32 cellular contexts compared by ENCODE assay signal in genomic region chr11:69170704-69171103, GRCh38. TPM values are rescaled to one million over a fixed set of nuclear protein-coding genes. Genes with fewer than 3 reads are reported as not detected.
DNase-seq lines count a peak whose midpoint lies in the region; ATAC-seq, FAIRE-seq and TF ChIP-seq lines count a peak whose summit lies in the region.
"Had no signal": no experiment of that assay in that cellular context is flagged by ENCODE, and none has a peak within 500 bp of the region (broad histone marks: within the 10 kb centered on the region; RNA-seq: fewer than 3 reads in every experiment).

No MANE protein-coding gene starts in this region.

- no peak for FAIRE-seq in H1 (lab: Jason Lieb, UNC)
- FAIRE-seq: G401.6, islet of Langerhans had no signal

- H3K36me3 ChIP-seq in Karpas-422 (ENCODE audit: insufficient read depth, low read length) (no peaks in the 10 kb centered on the region), H1 (ENCODE audit: control insufficient read depth in 2 of 4, insufficient read depth in 4 of 4, low read length in 3 of 4) (no peaks in the 10 kb centered on the region)
- H3K36me3 ChIP-seq: BLaER1 treated with 17β-estradiol and CSF1 and Interleukin-3, amounts not matched to agents 10 nM and 100 nM; esophagus muscularis mucosa; sigmoid colon had no signal

- H3K9me3 ChIP-seq in Karpas-422 (ENCODE audit: low read length) (no peaks in the 10 kb centered on the region), H1 (ENCODE audit: insufficient read depth in 2 of 2, low read depth in 1 of 2, low read length in 1 of 2) (peaks cover 0 to 8% of the 10 kb centered on the region in 2 experiments; a peak in 1 of 4 replicates)
- H3K9me3 ChIP-seq: SK-N-SH had no signal

- no peak overlapping the region for H2BK120ac ChIP-seq in H1 (replicated peaks; ENCODE audit: low read depth, low read length)

- H4K91ac ChIP-seq in H1 (replicated peaks; ENCODE audit: insufficient read length, low read length): no peak overlapping the region

- no peak overlapping the region for H3K14ac ChIP-seq in H1 (ENCODE audit: insufficient read length)

- no peak overlapping the region for H3K27ac ChIP-seq in Karpas-422 (ENCODE audit: low read length)
- no peak overlapping the region for H3K27ac ChIP-seq in H1 (ENCODE audit: low read depth, low read length)
- H3K27ac ChIP-seq: BLaER1 treated with 17β-estradiol and CSF1 and Interleukin-3, amounts not matched to agents 10 nM and 100 nM; esophagus muscularis mucosa; sigmoid colon; tibial artery had no signal

- TF ChIP-seq EP300 in H1 (IDR thresholded peaks at IDR 0.05; ENCODE audit: borderline replicate concordance in 1 of 2, low read depth in 2 of 2, low read length in 2 of 2): no peak

- no peak for TF ChIP-seq POLR2A in H1 (IDR thresholded peaks at IDR 0.05; ENCODE audit: control extremely low read depth in 1 of 2, low read depth in 2 of 2, low read length in 2 of 2)

- H2AK5ac ChIP-seq in H1 (ENCODE audit: low read depth, low read length): no peak overlapping the region

- H3K4me2 ChIP-seq in Karpas-422 (ENCODE audit: low read depth, low read length, poor library complexity, severe bottlenecking) (no peak overlapping the region), H1 (ENCODE audit: insufficient read depth in 1 of 2, low read depth in 2 of 2, low read length in 2 of 2) (no peak overlapping the region)
- H3K4me2 ChIP-seq: BLaER1 treated with 17β-estradiol and CSF1 and Interleukin-3, amounts not matched to agents 10 nM and 100 nM; SK-N-SH had no signal

- WGBS in H1 (ENCODE audit: extremely low coverage in 1 of 2, insufficient coverage in 1 of 2, insufficient read length in 1 of 2, insufficient replicate concordance in 2 of 2, low coverage in 1 of 2, low lambda C conversion rate in 2 of 2, missing lambda C conversion rate in 1 of 2), 2 experiments: 86% methylated on average over 6 of the region's 6 CpGs; no CpG with 5 or more reads in 1 of the 2 experiments

- POLR2A ChIA-PET in H1 (lab: Charles Lee; ENCODE audit: partially characterized antibody): no interaction called here

- CTCF ChIA-PET in H1 (lab: Charles Lee; ENCODE audit: partially characterized antibody): interaction anchor here (1.4 kb wide), 1 partner anchor 39 kb away, joined by 6 read pairs; no protein-coding TSS in a partner anchor

- no peaks in the 10 kb centered on the region for H3K23me2 ChIP-seq in H1 (ENCODE audit: low read depth, low read length)

- no peaks in the 10 kb centered on the region for H3K9me2 ChIP-seq in Karpas-422 (replicated peaks; ENCODE audit: insufficient read depth, low read length)
- H3K9me2 ChIP-seq: SK-N-SH had no signal

- no peak for TF ChIP-seq CTCF in H1 (IDR thresholded peaks at IDR 0.05; ENCODE audit: control extremely low read depth in 1 of 3, insufficient read depth in 1 of 3, low read depth in 1 of 3, low read length in 3 of 3)

- H4K20me1 ChIP-seq in Karpas-422 (ENCODE audit: insufficient read depth, low read depth, low read length) (no peaks in the 10 kb centered on the region), H1 (replicated peaks in 1 of 2; ENCODE audit: control insufficient read depth in 1 of 2, insufficient read depth in 2 of 2, low read length in 2 of 2) (no peaks in the 10 kb centered on the region)

- H2AFZ ChIP-seq in Karpas-422 (ENCODE audit: low read length) (no peak overlapping the region), H1 (ENCODE audit: low read length) (no peak overlapping the region)

- no peak overlapping the region for H4K8ac ChIP-seq in H1 (ENCODE audit: extremely low read depth, insufficient read depth, low read length)

- TF ChIP-seq RAD21 in H1 (IDR thresholded peaks at IDR 0.05 in 1 of 2, conservative IDR thresholded peaks at IDR 0.05 in 1 of 2; ENCODE audit: low read depth in 2 of 2, low read length in 2 of 2): no peak

- no peaks in the 10 kb centered on the region for H3K79me1 ChIP-seq in H1 (ENCODE audit: low read depth, low read length)

- H3K9ac ChIP-seq in Karpas-422 (ENCODE audit: low read length) (no peak overlapping the region), H1 (replicated peaks in 1 of 4; ENCODE audit: extremely low read depth in 1 of 4, low read depth in 3 of 4, low read length in 3 of 4) (no peak overlapping the region)
- H3K9ac ChIP-seq: BLaER1 treated with 17β-estradiol and CSF1 and Interleukin-3, amounts not matched to agents 10 nM and 100 nM; SK-N-SH had no signal

- DNase-seq in Karpas-422 (peak; percentile 19), NCI-H146 treated with DMSO at 0.1 percent for 48 hours (lab: John Stamatoyannopoulos, UW; ENCODE audit: unreplicated experiment) (peak; percentile 31), H1 (ENCODE audit: low read depth in 1 of 2, low spot score in 2 of 2) (no peak), posterior vena cava (ENCODE audit: low spot score) (peak; percentile 58), dedifferentiated amniotic fluid mesenchymal stem cell (ENCODE audit: extremely low spot score) (no peak), AG08396 (ENCODE audit: low spot score) (no peak)
- DNase-seq: activated CD4-positive, alpha-beta T cell treated with anti-CD3 and anti-CD28 coated beads, Interleukin-2, amount 50 U/mL, for 48 hours; activated naive CD4-positive, alpha-beta T cell treated with anti-CD3 and anti-CD28 coated beads for 36 hours; activated T-cell treated with anti-CD3 and anti-CD28 coated beads, Interleukin-2, amount 50 U/mL, for 72 hours; COR-L47; foreskin fibroblast; left ventricle myocardium superior; NCI-H1105 treated with DMSO at 0.1 percent for 48 hours; NCI-H2081 treated with DMSO at 0.1 percent for 48 hours; NCI-H226; NCI-H526 treated with DMSO at 0.1 percent for 48 hours; occipital lobe; sigmoid colon; SK-N-SH; stimulated activated CD4-positive, alpha-beta T cell treated with anti-CD3 and anti-CD28 coated beads, Interleukin-4, amount 100 ng/mL, for 24 hours had no signal

- no peak for ATAC-seq in HG03439 (IDR thresholded peaks at IDR 0.05; ENCODE audit: unreplicated experiment)
- ATAC-seq: activated CD4-positive, CD25-positive, alpha-beta regulatory T cell treated with anti-CD3 and anti-CD28 coated beads, Interleukin-2, amount 50 U/mL, for 24 hours; activated T-cell treated with anti-CD3 and anti-CD28 coated beads, Interleukin-2, amount 50 U/mL, for 72 hours; HCT116; left ventricle myocardium superior had no signal

- H2BK20ac ChIP-seq in H1 (ENCODE audit: low read length): no peak overlapping the region

- H3K4ac ChIP-seq in H1 (replicated peaks; ENCODE audit: insufficient read length, low read depth, low read length): no peak overlapping the region

- H3K23ac ChIP-seq in H1 (ENCODE audit: insufficient read length): no peak overlapping the region

- intact Hi-C loops in posterior vena cava (cut with DNase I): no loop called here

- no peak overlapping the region for H2BK15ac ChIP-seq in H1 (ENCODE audit: low read length)

- H3K27me3 ChIP-seq in Karpas-422 (ENCODE audit: low read length) (no peaks in the 10 kb centered on the region), H1 (replicated peaks in 1 of 4; ENCODE audit: control insufficient read depth in 3 of 4, extremely low read depth in 1 of 4, insufficient read depth in 3 of 4, low read length in 3 of 4) (no peaks in the 10 kb centered on the region)
- H3K27me3 ChIP-seq: esophagus muscularis mucosa, sigmoid colon, tibial artery had no signal

- H3K4me3 ChIP-seq in Karpas-422 (ENCODE audit: low read length) (no peak overlapping the region), H1 (ENCODE audit: extremely low read depth in 1 of 4, insufficient read depth in 2 of 4, low read depth in 3 of 4, low read length in 4 of 4) (no peak overlapping the region)
- H3K4me3 ChIP-seq: BLaER1 treated with 17β-estradiol and CSF1 and Interleukin-3, amounts not matched to agents 10 nM and 100 nM; esophagus muscularis mucosa; sigmoid colon; tibial artery had no signal

- H3K56ac ChIP-seq in H1 (replicated peaks; ENCODE audit: insufficient read length, low read depth, low read length): no peak overlapping the region

- H3K18ac ChIP-seq in H1 (ENCODE audit: extremely low read depth, low read length): no peak overlapping the region

- H3K4me1 ChIP-seq in Karpas-422 (ENCODE audit: low read length): peaks cover 6% of the 10 kb centered on the region
- H3K4me1 ChIP-seq in H1 (replicated peaks in 1 of 4; ENCODE audit: control insufficient read depth in 3 of 4, insufficient read depth in 4 of 4, low read length in 3 of 4): peaks cover 0 to 7% (median 1%) of the 10 kb centered on the region in 4 experiments; a peak in 3 of 7 replicates

- H2BK12ac ChIP-seq in H1 (ENCODE audit: low read depth, low read length): no peak overlapping the region

- no peak overlapping the region for H2BK5ac ChIP-seq in H1 (ENCODE audit: low read depth, low read length)

- no peak overlapping the region for H4K5ac ChIP-seq in H1 (ENCODE audit: insufficient read length, low read depth, low read length)

- H3K79me2 ChIP-seq in Karpas-422 (ENCODE audit: low read length) (no peaks in the 10 kb centered on the region), H1 (ENCODE audit: control insufficient read depth in 1 of 2, insufficient read depth in 2 of 2, low read length in 2 of 2) (no peaks in the 10 kb centered on the region)

TF ChIP-seq in H1, 55 proteins besides CTCF, POLR2A, EP300 and RAD21:
- 0 out of 2 replicates have a peak, but pooled peaks have one; percentile 44 for TF ChIP-seq E2F6 (IDR thresholded peaks at IDR 0.05)
- no peak for TF ChIP-seq GTF2F1 (IDR thresholded peaks at IDR 0.05; ENCODE audit: borderline replicate concordance, low read depth, low read length)

RNA-seq across cellular contexts. Expression of gene SMIM38, which starts 15.0 kb away (rescaled TPM):
- 0.47 TPM in 1 of 2 replicates, not detected in the other for total RNA-seq in Karpas-422 (2014; rRNA removed; shearing (Covaris generic); ENCODE audit: low replicate concordance)
- 0.15 and 0.20 TPM in 2 replicates for total RNA-seq in H1 (2021; fragmentation: NEBNext Ultra II Directional; extraction: Animal tissue kit (Norgen Biotek cat#: 25700))
- 0.17 TPM in 2 replicates for polyA plus RNA-seq in H1 (2011; rRNA removed)
- 0.13 TPM for polyA plus RNA-seq in H1 (2011; cell fraction: cytosol; rRNA removed)
- polyA plus RNA-seq in H1 (2011; cell fraction: nucleus; rRNA removed): 1.6 TPM
- polyA plus RNA-seq in H1 (2012, experiment 1 of 2): 0.26 to 0.81 TPM (median 0.35 TPM) in 4 replicates
- not detected for polyA plus RNA-seq in H1 (2012, experiment 2 of 2)
- polyA plus RNA-seq in H1 (2013, experiment 1 of 2): 0.04 TPM
- 0.07 TPM for polyA plus RNA-seq in H1 (2013, experiment 2 of 2)
- 0.38 and 0.44 TPM in 2 replicates for polyA minus RNA-seq in H1 (2011; rRNA and poly(A)+ RNA removed)
- 0.51 TPM for polyA minus RNA-seq in H1 (2011; cell fraction: cytosol; rRNA and poly(A)+ RNA removed)
- 0.60 TPM for polyA minus RNA-seq in H1 (2011; cell fraction: nucleus; rRNA and poly(A)+ RNA removed)
- total RNA-seq in posterior vena cava: 1 to 10 TPM in 1 of 2 donors, under 1 TPM in 1; 0.76 to 1.4 TPM
- total RNA-seq: dermis microvascular lymphatic vessel endothelial cell, HT1080, left ventricle myocardium superior, MCF 10A, RPMI7951 had no signal

Comparison
In these comparisons a context has a peak if more than half of its experiments do, and no peak if none do; other contexts are left out.
1. DNase-seq: peak in Karpas-422 (single experiment), NCI-H146 treated with DMSO at 0.1 percent for 48 hours (single experiment) and posterior vena cava (single experiment); none in H1 (0 of 2), dedifferentiated amniotic fluid mesenchymal stem cell (single experiment) and AG08396 (single experiment).